Comparison of ENCODE assay signal across 20 cellular contexts in genomic region chr17:41480136-41480535, GRCh38. TPM values are rescaled to one million over a fixed set of nuclear protein-coding genes. Genes with fewer than 3 reads are reported as not detected.
"Had no signal": no experiment of that assay in that cellular context is flagged by ENCODE, and none has a peak within 500 bp of the region (broad histone marks: within the 10 kb centered on the region; RNA-seq: fewer than 3 reads in every experiment).

No MANE protein-coding gene starts in this region.

- H3K4me1 Mint-ChIP-seq: activated CD8-positive, alpha-beta memory T cell treated with anti-CD3 and anti-CD28 coated beads, Interleukin-2, amount 10 ng/mL, durations not matched to agents 7 days and 5 days; activated naive CD4-positive, alpha-beta T cell treated with anti-CD3 and anti-CD28 coated beads, Interleukin-2, amount 50 U/mL, for 24 hours; nephron progenitor cell had no signal

- H3K4me3 Mint-ChIP-seq: activated CD8-positive, alpha-beta memory T cell treated with anti-CD3 and anti-CD28 coated beads, Interleukin-2, amount 10 ng/mL, durations not matched to agents 7 days and 5 days; activated naive CD4-positive, alpha-beta T cell treated with anti-CD3 and anti-CD28 coated beads, Interleukin-2, amount 50 U/mL, for 24 hours; nephron progenitor cell had no signal

- H3K27me3 Mint-ChIP-seq: activated naive CD4-positive, alpha-beta T cell treated with anti-CD3 and anti-CD28 coated beads, Interleukin-2, amount 50 U/mL, for 24 hours had no signal

- H3K36me3 Mint-ChIP-seq: activated CD8-positive, alpha-beta memory T cell treated with anti-CD3 and anti-CD28 coated beads, Interleukin-2, amount 10 ng/mL, durations not matched to agents 7 days and 5 days; activated naive CD4-positive, alpha-beta T cell treated with anti-CD3 and anti-CD28 coated beads, Interleukin-2, amount 50 U/mL, for 24 hours had no signal

- ATAC-seq: activated CD8-positive, alpha-beta memory T cell treated with anti-CD3 and anti-CD28 coated beads, Interleukin-2, amount 10 ng/mL, durations not matched to agents 7 days and 5 days; left lung; right cardiac atrium had no signal

- H3K9me3 Mint-ChIP-seq: activated naive CD4-positive, alpha-beta T cell treated with anti-CD3 and anti-CD28 coated beads, Interleukin-2, amount 50 U/mL, for 24 hours; nephron progenitor cell had no signal

- DNase-seq: activated CD4-positive, alpha-beta T cell treated with anti-CD3 and anti-CD28 coated beads, Interleukin-2, amount 50 U/mL, for 48 hours; activated CD8-positive, alpha-beta memory T cell treated with anti-CD3 and anti-CD28 coated beads, Interleukin-2, amount 10 ng/mL, durations not matched to agents 7 days and 5 days; activated T-cell treated with anti-CD3 and anti-CD28 coated beads, Interleukin-2, amount 50 U/mL, for 1 hour; adrenal gland; hippocampal formation; kidney; left lung; nephron progenitor cell; right cardiac atrium; stimulated activated CD4-positive, alpha-beta T cell treated with anti-CD3 and anti-CD28 coated beads, Interleukin-15, amount 100 ng/mL, for 24 hours; stimulated activated CD4-positive, alpha-beta T cell treated with anti-CD3 and anti-CD28 coated beads, Interleukin-4, amount 100 ng/mL, for 1 hour; stimulated activated naive CD4-positive, alpha-beta T cell treated with Interleukin-2 at 50 U/mL for 16 hours; transverse colon had no signal

- H3K27ac Mint-ChIP-seq: activated CD8-positive, alpha-beta memory T cell treated with anti-CD3 and anti-CD28 coated beads, Interleukin-2, amount 10 ng/mL, durations not matched to agents 7 days and 5 days; activated naive CD4-positive, alpha-beta T cell treated with anti-CD3 and anti-CD28 coated beads, Interleukin-2, amount 50 U/mL, for 24 hours; nephron progenitor cell had no signal

RNA-seq across cellular contexts. Expression of gene KRT35, which starts 0.8 kb away (rescaled TPM):
- total RNA-seq: activated CD8-positive, alpha-beta memory T cell treated with anti-CD3 and anti-CD28 coated beads, Interleukin-2, amount 10 ng/mL, durations not matched to agents 7 days and 5 days; adrenal gland; cardiac muscle cell; glomerular endothelial cell; kidney; left lung; mesenteric fat pad; omental fat pad; prostate gland; right cardiac atrium; transverse colon; vagina had no signal

RNA-seq across cellular contexts. Expression of gene KRT36, which starts 9.6 kb away (rescaled TPM):
- total RNA-seq: activated CD8-positive, alpha-beta memory T cell treated with anti-CD3 and anti-CD28 coated beads, Interleukin-2, amount 10 ng/mL, durations not matched to agents 7 days and 5 days; cardiac muscle cell; glomerular endothelial cell; kidney; left lung; mesenteric fat pad; omental fat pad; prostate gland; right cardiac atrium; transverse colon; vagina had no signal

RNA-seq across cellular contexts. Expression of gene KRT32, which starts 12.9 kb away (rescaled TPM):
- total RNA-seq: activated CD8-positive, alpha-beta memory T cell treated with anti-CD3 and anti-CD28 coated beads, Interleukin-2, amount 10 ng/mL, durations not matched to agents 7 days and 5 days; adrenal gland; cardiac muscle cell; glomerular endothelial cell; kidney; left lung; mesenteric fat pad; omental fat pad; prostate gland; right cardiac atrium; transverse colon; vagina had no signal

RNA-seq across cellular contexts. Expression of gene KRT13, which starts 25.3 kb away (rescaled TPM):
- total RNA-seq: activated CD8-positive, alpha-beta memory T cell treated with anti-CD3 and anti-CD28 coated beads, Interleukin-2, amount 10 ng/mL, durations not matched to agents 7 days and 5 days; cardiac muscle cell; glomerular endothelial cell; kidney; mesenteric fat pad; right cardiac atrium had no signal

RNA-seq across cellular contexts. Expression of gene KRT15, which starts 38.6 kb away (rescaled TPM):
- total RNA-seq: activated CD8-positive, alpha-beta memory T cell treated with anti-CD3 and anti-CD28 coated beads, Interleukin-2, amount 10 ng/mL, durations not matched to agents 7 days and 5 days; mesenteric fat pad had no signal
